Comparison of ENCODE assay signal across 8 cellular contexts in the genomic region with DNA sequence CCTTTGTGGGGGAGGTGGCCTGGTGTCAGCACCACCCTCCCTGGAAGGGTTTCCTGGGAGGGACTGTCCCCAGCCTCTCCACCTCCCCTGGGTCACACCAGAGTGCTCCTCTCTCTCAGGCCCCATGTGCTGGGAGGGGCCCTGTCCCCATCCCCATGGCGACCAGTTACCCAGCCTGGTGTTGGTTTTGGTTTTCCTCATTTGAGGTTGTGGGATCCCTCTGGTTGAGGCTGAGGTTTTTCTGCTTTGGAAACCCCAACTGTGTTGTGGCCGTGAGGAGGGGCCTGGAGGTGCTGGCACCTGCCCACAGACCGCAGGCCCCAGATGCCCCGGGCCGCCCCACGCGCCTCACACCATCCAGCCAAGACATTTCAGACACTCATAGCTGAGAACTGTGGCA.
DNase-seq lines count a peak whose midpoint lies in the region; ATAC-seq lines count a peak whose summit lies in the region.

No MANE protein-coding gene starts in this region.

- no peaks in the 10 kb centered on the region for H3K9me3 ChIP-seq in effector memory CD4-positive, alpha-beta T cell (ENCODE audit: control insufficient read depth, low read length)

- H3K27ac ChIP-seq in effector memory CD4-positive, alpha-beta T cell (ENCODE audit: insufficient read depth, low read length, poor library complexity, severe bottlenecking), result no peak overlapping the region

- DNase-seq in OCI-M1 (lab: John Stamatoyannopoulos, UW), result peak; percentile 19
- peak; percentile 29 to 49 (median 35) for DNase-seq in effector memory CD4-positive, alpha-beta T cell
- DNase-seq in NCI-H1105 treated with DMSO at 0.1 percent for 48 hours (lab: John Stamatoyannopoulos, UW), result no peak
- DNase-seq in NOMO-1 treated with DMSO at 0.1 percent for 48 hours (lab: John Stamatoyannopoulos, UW; ENCODE audit: unreplicated experiment), result no peak
- no peak for DNase-seq in iPS-NIHi11 (ENCODE audit: low spot score)
- DNase-seq in Kasumi-1 (lab: John Stamatoyannopoulos, UW), result no peak

- H3K36me3 ChIP-seq in effector memory CD4-positive, alpha-beta T cell (ENCODE audit: control insufficient read depth, insufficient read depth, low read length), result no peaks in the 10 kb centered on the region

- peak; percentile 64 for ATAC-seq in GM18520 (IDR thresholded peaks at IDR 0.05; ENCODE audit: unreplicated experiment)
- peak; percentile 76 for ATAC-seq in HG02623 (IDR thresholded peaks at IDR 0.05; ENCODE audit: unreplicated experiment)

- no peak overlapping the region for H3K4me3 ChIP-seq in effector memory CD4-positive, alpha-beta T cell (ENCODE audit: insufficient read depth, low read depth, low read length, poor library complexity, severe bottlenecking)

- no peaks in the 10 kb centered on the region for H3K27me3 ChIP-seq in effector memory CD4-positive, alpha-beta T cell (replicated peaks; ENCODE audit: control insufficient read depth, insufficient read depth, low read length, poor library complexity, severe bottlenecking)

- H3K4me1 ChIP-seq in effector memory CD4-positive, alpha-beta T cell (ENCODE audit: control insufficient read depth, insufficient read depth, low read length, poor library complexity, severe bottlenecking), result peaks cover 33% of the 10 kb centered on the region

Comparison
In these comparisons a context has a peak if more than half of its experiments do, and no peak if none do; other contexts are left out.
1. DNase-seq: peak in OCI-M1 (single experiment) and effector memory CD4-positive, alpha-beta T cell (3 of 3); none in NCI-H1105 treated with DMSO at 0.1 percent for 48 hours (single experiment), NOMO-1 treated with DMSO at 0.1 percent for 48 hours (single experiment), iPS-NIHi11 (single experiment) and Kasumi-1 (0 of 2).